In the genomic region with DNA sequence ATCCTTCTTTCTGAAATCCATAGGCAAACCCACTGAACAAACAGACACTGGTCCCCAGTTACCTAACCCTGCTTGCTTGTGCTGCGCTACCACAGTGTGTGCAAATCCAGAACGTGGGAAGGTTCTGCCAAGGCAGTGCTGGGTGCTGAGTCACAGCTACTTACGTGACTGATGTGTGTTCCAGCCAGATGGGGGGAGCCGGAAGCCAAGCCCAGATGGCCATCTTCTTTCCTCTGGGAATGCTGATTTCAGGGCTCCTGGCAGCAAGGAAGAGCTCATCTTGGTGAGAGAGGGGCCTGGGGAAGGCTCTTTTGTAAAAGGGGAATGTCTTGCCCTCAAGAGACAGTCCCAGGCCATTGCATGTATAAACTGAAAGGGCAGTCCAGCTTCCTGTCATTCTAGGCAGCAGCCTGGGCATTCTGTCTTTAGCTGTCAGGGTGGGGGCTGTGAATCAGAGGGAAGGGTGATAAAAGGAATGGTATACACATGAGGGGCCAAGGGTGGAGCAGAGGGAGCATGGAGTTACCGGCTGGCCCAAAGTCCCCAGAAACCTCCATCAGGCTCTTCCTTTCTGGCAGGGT, we compare ENCODE assay signal across 9 cellular contexts. TPM values are rescaled to one million over a fixed set of nuclear protein-coding genes. Genes with fewer than 3 reads are reported as not detected.
DNase-seq lines count a peak whose midpoint lies in the region; ATAC-seq and TF ChIP-seq lines count a peak whose summit lies in the region.
"Had no signal": no experiment of that assay in that cellular context is flagged by ENCODE, and none has a peak within 500 bp of the region (broad histone marks: within the 10 kb centered on the region; RNA-seq: fewer than 3 reads in every experiment).

No MANE protein-coding gene starts in this region.

- H3K27me3 Mint-ChIP-seq in activated CD4-positive, alpha-beta memory T cell treated with anti-CD3 and anti-CD28 coated beads for 36 hours = no peaks in the 10 kb centered on the region

- peaks cover 38 to 91% (median 63%) of the 10 kb centered on the region in 3 donors for H3K4me1 ChIP-seq in gastroesophageal sphincter

- 10 to 20% methylated on average over 1 to 5 of the region's 5 CpGs for WGBS in gastroesophageal sphincter (ENCODE audit: low coverage in 1 of 2), 2 donors

- peaks cover 7 to 100% of the 10 kb centered on the region in 2 donors for H3K36me3 ChIP-seq in gastroesophageal sphincter

- H3K27ac Mint-ChIP-seq in activated CD4-positive, alpha-beta memory T cell treated with anti-CD3 and anti-CD28 coated beads for 36 hours = peak overlapping the region; percentile 48

- H3K27ac ChIP-seq in gastroesophageal sphincter = peak overlapping the region; percentile 80 to 99 (median 92)

- H3K4me3 ChIP-seq in gastroesophageal sphincter = no peak overlapping the region

- H3K9me3 Mint-ChIP-seq in activated CD4-positive, alpha-beta memory T cell treated with anti-CD3 and anti-CD28 coated beads for 36 hours = no peaks in the 10 kb centered on the region

- peaks cover 42% of the 10 kb centered on the region for H3K4me1 Mint-ChIP-seq in activated CD4-positive, alpha-beta memory T cell treated with anti-CD3 and anti-CD28 coated beads for 36 hours (ENCODE audit: low read depth)

- intact Hi-C loops in activated CD4-positive, alpha-beta memory T cell treated with anti-CD3 and anti-CD28 coated beads for 36 hours (cut with micrococcal nuclease) = no loop called here

- DNase-seq in Daoy (ENCODE audit: low read depth) = peak; percentile 95
- no peak for DNase-seq in activated CD4-positive, alpha-beta memory T cell treated with anti-CD3 and anti-CD28 coated beads for 36 hours
- DNase-seq in putamen (ENCODE audit: low spot score) = peak; percentile 77
- no peak for DNase-seq in activated T-cell treated with anti-CD3 and anti-CD28 coated beads, Interleukin-2, amount 50 U/mL, for 48 hours
- DNase-seq in NCI-H1105 (lab: John Stamatoyannopoulos, UW) = no peak
- no peak for DNase-seq in effector CD8-positive, alpha-beta T cell (lab: John Stamatoyannopoulos, UW)
- DNase-seq: activated CD4-positive, alpha-beta T cell treated with anti-CD3 and anti-CD28 coated beads, Interleukin-2, amount 50 U/mL, for 4 hours had no signal

- CTCF ChIA-PET in activated CD4-positive, alpha-beta memory T cell treated with anti-CD3 and anti-CD28 coated beads for 36 hours (lab: Charles Lee) = interaction anchor here (1.5 to 1.9 kb wide), 2 partner anchors 9 to 63 kb away, joined by 6 to 9 read pairs; no protein-coding TSS in a partner anchor

- H3K4me3 Mint-ChIP-seq in activated CD4-positive, alpha-beta memory T cell treated with anti-CD3 and anti-CD28 coated beads for 36 hours = no peak overlapping the region

- no peak for TF ChIP-seq CTCF in gastroesophageal sphincter (IDR thresholded peaks at IDR 0.05)

- no peak for TF ChIP-seq EP300 in gastroesophageal sphincter (IDR thresholded peaks at IDR 0.05)

- no peak for TF ChIP-seq POLR2A in gastroesophageal sphincter (IDR thresholded peaks at IDR 0.05)

- no peaks in the 10 kb centered on the region for H3K27me3 ChIP-seq in gastroesophageal sphincter

- ATAC-seq in gastroesophageal sphincter = peak; percentile 95
- no peak for ATAC-seq in HG03354 (IDR thresholded peaks at IDR 0.05; ENCODE audit: poor library complexity, severe bottlenecking, unreplicated experiment)

- H3K36me3 Mint-ChIP-seq in activated CD4-positive, alpha-beta memory T cell treated with anti-CD3 and anti-CD28 coated beads for 36 hours = peaks cover 53% of the 10 kb centered on the region

- POLR2A ChIA-PET in activated CD4-positive, alpha-beta memory T cell treated with anti-CD3 and anti-CD28 coated beads for 36 hours (lab: Charles Lee) = interaction anchor here (0.8 kb wide), 1 partner anchor 494 kb away, joined by 3 read pairs; no protein-coding TSS in a partner anchor

- H3K9me3 ChIP-seq in gastroesophageal sphincter = no peaks in the 10 kb centered on the region

RNA-seq across cellular contexts. Expression of gene CD46, which starts 54.1 kb away (rescaled TPM):
- 51.0 and 57.2 TPM in 2 replicates for total RNA-seq in Daoy (2014; rRNA removed; shearing (Covaris generic))
- total RNA-seq in activated CD4-positive, alpha-beta memory T cell treated with anti-CD3 and anti-CD28 coated beads for 36 hours = 10 to 100 TPM; 94.6 to 96.9 TPM
- total RNA-seq in gastroesophageal sphincter = 100 to 1,000 TPM in 2 of 4 donors, 10 to 100 TPM in 2; 69.1 to 117 (median 98.6) TPM

Comparison
In these comparisons a context has a peak if more than half of its experiments do, and no peak if none do; other contexts are left out.
1. DNase-seq: peak in Daoy (single experiment) and putamen (single experiment); none in activated CD4-positive, alpha-beta memory T cell treated with anti-CD3 and anti-CD28 coated beads for 36 hours (single experiment), activated T-cell treated with anti-CD3 and anti-CD28 coated beads, Interleukin-2, amount 50 U/mL, for 48 hours (0 of 2), NCI-H1105 (single experiment) and effector CD8-positive, alpha-beta T cell (single experiment).